Comparison of ENCODE assay signal across 7 cellular contexts in the genomic region with DNA sequence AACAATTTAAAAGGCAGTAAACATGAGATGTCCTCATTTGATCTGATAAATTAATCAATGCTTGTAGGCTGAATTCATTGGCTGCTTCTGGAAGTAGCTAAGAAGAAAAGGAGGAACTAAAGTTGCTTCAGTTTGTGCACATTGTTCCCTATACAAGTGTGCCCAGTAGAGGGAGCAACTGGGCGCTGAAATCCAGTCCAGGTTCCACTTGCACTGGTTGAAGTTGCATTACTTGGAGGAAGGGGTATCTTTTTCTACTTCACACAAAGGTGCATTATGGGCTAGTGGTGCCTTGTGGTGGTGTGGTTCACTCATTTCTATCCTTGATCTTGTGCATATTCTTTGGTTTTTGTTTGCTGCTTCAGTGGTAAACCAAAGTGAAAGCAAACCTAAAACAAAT.
DNase-seq lines count a peak whose midpoint lies in the region; ATAC-seq and TF ChIP-seq lines count a peak whose summit lies in the region.

No MANE protein-coding gene starts in this region.

- peak; percentile 57 for TF ChIP-seq CTCF in fibroblast of pulmonary artery (IDR thresholded peaks at IDR 0.05; ENCODE audit: low read length, missing control alignments)

- DNase-seq in DMS53 (lab: John Stamatoyannopoulos, UW) = peak; percentile 71
- DNase-seq in RPMI7951 (ENCODE audit: low read depth) = peak; percentile 15
- DNase-seq in fibroblast of pulmonary artery (ENCODE audit: low read depth) = peak; percentile 23
- DNase-seq in renal cortical epithelial cell (ENCODE audit: low read depth) = peak; percentile 12
- DNase-seq in NCI-H187 treated with DMSO at 0.1 percent for 48 hours (lab: John Stamatoyannopoulos, UW) = no peak

- peak; percentile 95 for ATAC-seq in GM18861 (IDR thresholded peaks at IDR 0.05; ENCODE audit: unreplicated experiment)
- ATAC-seq in HG03159 (IDR thresholded peaks at IDR 0.05; ENCODE audit: unreplicated experiment) = peak; percentile 98

- no peak overlapping the region for H3K4me3 ChIP-seq in fibroblast of pulmonary artery (replicated peaks; ENCODE audit: low read depth, low read length)
